Comparison of ENCODE assay signal across 7 cellular contexts in genomic region chr9:97386733-97387503, GRCh38. TPM values are rescaled to one million over a fixed set of nuclear protein-coding genes. Genes with fewer than 3 reads are reported as not detected.
A peak's percentile ranks its signal among the peaks of the same experiment; 100 is the strongest.
DNase-seq lines count a peak whose midpoint lies in the region; ATAC-seq and TF ChIP-seq lines count a peak whose summit lies in the region.

No MANE protein-coding gene starts in this region.

- H3K36me3 ChIP-seq in MG63 = no peaks in the 10 kb centered on the region

- ATAC-seq in right cardiac atrium (peak; percentile 58 to 65), HG03432 (IDR thresholded peaks at IDR 0.05; ENCODE audit: unreplicated experiment) (no peak)

- H3K4me3 ChIP-seq in MG63 (no peak overlapping the region), right cardiac atrium (ENCODE audit: low read length) (no peak overlapping the region)

- no peaks in the 10 kb centered on the region for H3K4me1 ChIP-seq in right cardiac atrium (ENCODE audit: control insufficient read depth, insufficient read depth, low read length)

- peak; percentile 87 for DNase-seq in GM13976 (ENCODE audit: low spot score)
- peak; percentile 43 for DNase-seq in MG63
- DNase-seq in T follicular helper cell (ENCODE audit: low read depth) = peak; percentile 41
- DNase-seq in amygdala (lab: John Stamatoyannopoulos, UW) = peak in 48 of 56 donors; percentile 5 to 86 (median 34)
- DNase-seq in right cardiac atrium = peak; percentile 69 to 89 (median 85)
- peak; percentile 87 for DNase-seq in retina

- no peaks in the 10 kb centered on the region for H3K9me3 ChIP-seq in MG63
- no peaks in the 10 kb centered on the region for H3K9me3 ChIP-seq in right cardiac atrium (ENCODE audit: control insufficient read depth, low read length)

- intact Hi-C loops in right cardiac atrium (cut with DNase I) = no loop called here

- in situ Hi-C loops in GM13976 (cut with MboI; ENCODE audit: low sequenced_read_pairs, unreplicated experiment) = no loop called here

- 4% methylated on average over 30 of the region's 30 CpGs for WGBS in right cardiac atrium

- no peak overlapping the region for H3K27ac ChIP-seq in right cardiac atrium (ENCODE audit: low read length)

- peak; percentile 96 for TF ChIP-seq CTCF in GM13976 (IDR thresholded peaks at IDR 0.05; ENCODE audit: borderline replicate concordance, control extremely low read depth, extremely low read depth, insufficient read depth, missing control alignments)

- H3K27me3 ChIP-seq in MG63 = no peaks in the 10 kb centered on the region
- no peaks in the 10 kb centered on the region for H3K27me3 ChIP-seq in right cardiac atrium (ENCODE audit: control insufficient read depth, insufficient read depth)

RNA-seq across cellular contexts. Expression of gene TDRD7, which starts 25.0 kb away (rescaled TPM):
- total RNA-seq in MG63 (2014; rRNA removed; shearing (Covaris generic); ENCODE audit: low replicate concordance) = 12.6 and 15.5 TPM in 2 replicates
- 10 to 100 TPM in 1 of 4 donors, 1 to 10 TPM in 3; 8.5 to 10.2 (median 9.3) TPM for total RNA-seq in right cardiac atrium
- 5.1 TPM for polyA plus RNA-seq in right cardiac atrium

Comparison
In these comparisons a context has a peak if more than half of its experiments do, and no peak if none do; other contexts are left out.
1. DNase-seq: peak in every context shown above with its lines; median percentile 87 in GM13976; 87 in retina; 85 in right cardiac atrium; 43 in MG63; 41 in T follicular helper cell; 34 in amygdala.